In the genomic region with DNA sequence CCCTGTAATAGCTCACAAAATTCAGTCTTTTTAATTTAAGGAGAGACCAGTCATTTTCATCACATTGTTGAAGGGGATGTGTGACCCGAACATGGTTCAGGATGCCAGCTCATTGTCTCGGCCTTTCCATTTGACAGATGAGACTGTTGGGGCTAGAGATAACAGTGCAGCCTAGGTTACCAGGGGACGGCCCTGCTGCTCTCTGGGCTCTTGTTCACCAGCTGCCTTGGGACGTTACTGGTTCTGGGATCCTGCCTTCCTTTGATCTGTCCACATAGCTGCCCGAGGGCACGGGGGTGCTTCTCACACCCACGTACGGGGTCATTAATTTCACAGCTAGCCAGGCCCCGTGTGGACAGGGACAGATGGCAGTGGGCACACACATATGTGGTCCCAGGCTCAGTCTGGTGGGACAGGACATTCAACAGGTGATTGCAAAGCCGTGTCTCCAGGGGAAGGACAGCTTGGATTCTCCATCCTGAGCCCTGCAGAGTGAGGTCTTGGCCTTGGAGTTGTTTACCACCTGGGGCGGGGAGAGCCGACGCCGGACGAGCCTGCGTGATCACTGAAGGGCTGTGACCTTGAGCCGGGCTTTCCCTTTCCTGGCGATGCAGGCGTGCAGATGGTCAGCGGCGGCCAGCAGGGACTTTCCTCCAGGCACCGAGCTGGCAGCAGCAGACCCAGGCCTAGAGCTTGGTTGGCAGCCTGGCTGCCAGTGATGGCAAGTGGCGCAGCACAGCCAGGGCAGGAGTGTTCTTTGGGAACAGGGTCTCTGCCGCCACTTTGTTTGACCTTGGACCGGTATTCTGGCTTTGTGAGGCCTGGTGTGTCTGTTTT, we compare ENCODE assay signal across 31 cellular contexts. TPM values are rescaled to one million over a fixed set of nuclear protein-coding genes. Genes with fewer than 3 reads are reported as not detected.
DNase-seq lines count a peak whose midpoint lies in the region; ATAC-seq, FAIRE-seq and TF ChIP-seq lines count a peak whose summit lies in the region.
"Had no signal": no experiment of that assay in that cellular context is flagged by ENCODE, and none has a peak within 500 bp of the region (broad histone marks: within the 10 kb centered on the region; RNA-seq: fewer than 3 reads in every experiment).

No MANE protein-coding gene starts in this region.

- H3K4me1 ChIP-seq in right atrium auricular region (peaks cover 0 to 47% of the 10 kb centered on the region in 2 donors), pancreas (peaks cover 0 to 8% (median 6%) of the 10 kb centered on the region in 3 donors)
- H3K4me1 ChIP-seq: prostate gland had no signal

- H3K27me3 ChIP-seq in right atrium auricular region = no peaks in the 10 kb centered on the region
- H3K27me3 ChIP-seq in pancreas = no peaks in the 10 kb centered on the region
- H3K27me3 ChIP-seq: BLaER1 treated with 17β-estradiol and CSF1 and Interleukin-3, amounts not matched to agents 10 nM and 100 nM; gastroesophageal sphincter; neural progenitor cell; suprapubic skin; uterus had no signal

- H3K27ac ChIP-seq in right atrium auricular region = peak overlapping the region; percentile 67 to 72
- peak overlapping the region in 2 of 4 donors; percentile 34 to 55 for H3K27ac ChIP-seq in pancreas
- H3K27ac ChIP-seq: neural progenitor cell, prostate gland, suprapubic skin had no signal

- intact Hi-C loops in pancreas (cut with DNase I) (loop anchor here in 2 of 3 donors (5.0 to 10.0 kb wide), 2 partner anchors 136 to 238 kb away; no protein-coding TSS in a partner anchor), left colon (cut with DNase I, micrococcal nuclease) (loop anchor here in 1 of 2 donors (5.0 kb wide), 1 partner anchor 136 kb away; no protein-coding TSS in a partner anchor)

- FAIRE-seq in GM12891 (lab: Jason Lieb, UNC) = peak; percentile 5
- no peak for FAIRE-seq in pancreas (lab: Jason Lieb, UNC)
- FAIRE-seq: islet of Langerhans had no signal

- DNase-seq in GM12891 (ENCODE audit: insufficient read length, low spot score) (no peak), dermis blood vessel endothelial cell (peak; percentile 82), right atrium auricular region (ENCODE audit: low spot score) (no peak), pancreas (peak; percentile 58 to 87 (median 68)), HuH-7 (ENCODE audit: low spot score) (no peak), left colon (no peak)
- no peak for DNase-seq in activated naive CD4-positive, alpha-beta T cell treated with anti-CD3 and anti-CD28 coated beads, Interleukin-2, amount 50 U/mL, for 72 hours (ENCODE audit: low spot score in 2 of 2)
- DNase-seq: ACHN; activated CD4-positive, alpha-beta T cell treated with anti-CD3 and anti-CD28 coated beads, Interleukin-2, amount 50 U/mL, for 1 hour; COR-L47; DMS79; NCI-H1048; NCI-H2029; NCI-H345; NCI-H748 treated with DMSO at 0.1 percent for 48 hours; SHP77; SW 1271; uterus had no signal

- no peak for TF ChIP-seq POLR2A in GM12891 (IDR thresholded peaks at IDR 0.05; ENCODE audit: low read depth, low read length)

- TF ChIP-seq CTCF in right atrium auricular region (IDR thresholded peaks at IDR 0.05) = no peak
- TF ChIP-seq CTCF in pancreas (IDR thresholded peaks at IDR 0.05) = no peak

- no peaks in the 10 kb centered on the region for H3K36me3 Mint-ChIP-seq in activated naive CD4-positive, alpha-beta T cell treated with anti-CD3 and anti-CD28 coated beads, Interleukin-2, amount 50 U/mL, for 72 hours
- H3K36me3 Mint-ChIP-seq: activated naive CD8-positive, alpha-beta T cell had no signal

- peaks cover 34% of the 10 kb centered on the region for H3K36me3 ChIP-seq in right atrium auricular region
- no peaks in the 10 kb centered on the region for H3K36me3 ChIP-seq in pancreas
- H3K36me3 ChIP-seq: uterus had no signal

- WGBS in pancreas, 2 donors = 28 to 29% methylated on average over 21 to 25 of the region's 25 CpGs

- no peak overlapping the region for H3K27ac Mint-ChIP-seq in activated naive CD4-positive, alpha-beta T cell treated with anti-CD3 and anti-CD28 coated beads, Interleukin-2, amount 50 U/mL, for 72 hours
- H3K27ac Mint-ChIP-seq: activated naive CD8-positive, alpha-beta T cell; activated T-helper 1 cell treated with anti-CD3 and anti-CD28 coated beads, Interleukin-12 subunit alpha, Interleukin-12 subunit beta, Interleukin-2, Interleukin-4 antibody, amounts not matched to agents 30 ng/mL and 10 ng/mL and 1 ng/mL, durations not matched to agents 14 hours and 24 hours and 36 hours; memory B cell; stimulated activated effector memory CD8-positive, alpha-beta T cell treated with anti-CD3 and anti-CD28 coated beads, Interleukin-12 subunit alpha, Interleukin-12 subunit beta, amount 100 ng/mL, for 72 hours had no signal

- peak; percentile 64 to 82 (median 70) for ATAC-seq in pancreas
- no peak for ATAC-seq in HG02571 (IDR thresholded peaks at IDR 0.05; ENCODE audit: unreplicated experiment)
- no peak for ATAC-seq in left colon
- no peak for ATAC-seq in activated naive CD4-positive, alpha-beta T cell treated with anti-CD3 and anti-CD28 coated beads, Interleukin-2, amount 50 U/mL, for 72 hours
- ATAC-seq: gastroesophageal sphincter; stimulated activated effector memory CD8-positive, alpha-beta T cell treated with anti-CD3 and anti-CD28 coated beads, Interleukin-12 subunit alpha, Interleukin-12 subunit beta, amount 100 ng/mL, for 72 hours; WTC11 had no signal

- H3K4me3 ChIP-seq in right atrium auricular region (no peak overlapping the region), pancreas (no peak overlapping the region)
- H3K4me3 ChIP-seq: BLaER1 treated with 17β-estradiol and CSF1 and Interleukin-3, amounts not matched to agents 10 nM and 100 nM; gastroesophageal sphincter; neural progenitor cell; prostate gland; smooth muscle cell; suprapubic skin; uterus had no signal

- H3K9me3 ChIP-seq in right atrium auricular region = no peaks in the 10 kb centered on the region
- H3K9me3 ChIP-seq in pancreas = no peaks in the 10 kb centered on the region
- H3K9me3 ChIP-seq: BLaER1 treated with 17β-estradiol and CSF1 and Interleukin-3, amounts not matched to agents 10 nM and 100 nM; gastroesophageal sphincter; prostate gland; suprapubic skin; uterus had no signal

- no peaks in the 10 kb centered on the region for H3K9me3 Mint-ChIP-seq in activated naive CD4-positive, alpha-beta T cell treated with anti-CD3 and anti-CD28 coated beads, Interleukin-2, amount 50 U/mL, for 72 hours
- H3K9me3 Mint-ChIP-seq: activated T-helper 1 cell treated with anti-CD3 and anti-CD28 coated beads, Interleukin-12 subunit alpha, Interleukin-12 subunit beta, Interleukin-2, Interleukin-4 antibody, amounts not matched to agents 30 ng/mL and 10 ng/mL and 1 ng/mL, durations not matched to agents 14 hours and 24 hours and 36 hours; memory B cell; neural progenitor cell; stimulated activated effector memory CD8-positive, alpha-beta T cell treated with anti-CD3 and anti-CD28 coated beads, Interleukin-12 subunit alpha, Interleukin-12 subunit beta, amount 100 ng/mL, for 72 hours; WTC11 had no signal

TF ChIP-seq in GM12891, 5 proteins besides CTCF, POLR2A, EP300 and RAD21:
- no peak for TF ChIP-seq TAF1 (IDR thresholded peaks at IDR 0.05; ENCODE audit: low read depth, low read length)

RNA-seq across cellular contexts. Expression of gene NPAS1, which starts 26.7 kb away (rescaled TPM):
- polyA plus RNA-seq in GM12891 (2012; ENCODE audit: low read depth, missing spikeins) = 0.87 TPM
- total RNA-seq in dermis blood vessel endothelial cell (0.05 and 0.17 TPM in 2 replicates), right atrium auricular region (under 1 TPM in 1 of 2 donors, not detected in 1; 0.39 TPM), pancreas (under 1 TPM; 0.12 to 0.42 (median 0.23) TPM), left colon (1 to 10 TPM in 1 of 2 donors, under 1 TPM in 1; 0.37 to 1.6 TPM)
- under 1 TPM; 0.46 to 0.49 TPM for polyA plus RNA-seq in pancreas
- total RNA-seq in activated naive CD4-positive, alpha-beta T cell treated with anti-CD3 and anti-CD28 coated beads, Interleukin-2, amount 50 U/mL, for 72 hours = under 1 TPM in 1 of 2 donors, not detected in 1; 0.58 TPM
- total RNA-seq: uterus had no signal

RNA-seq across cellular contexts. Expression of gene TMEM160, which starts 55.5 kb away (rescaled TPM):
- polyA plus RNA-seq in GM12891 (2012; ENCODE audit: low read depth, missing spikeins) = 12.8 TPM
- 18.8 and 30.6 TPM in 2 replicates for total RNA-seq in dermis blood vessel endothelial cell
- total RNA-seq in right atrium auricular region = 10 to 100 TPM; 47.8 to 51.0 TPM
- total RNA-seq in pancreas = 10 to 100 TPM; 11.9 to 17.8 (median 13.6) TPM
- polyA plus RNA-seq in pancreas = 1 to 10 TPM; 3.4 to 6.0 TPM
- total RNA-seq in left colon = 10 to 100 TPM; 27.6 to 33.1 TPM
- 10 to 100 TPM; 41.4 to 51.0 TPM for total RNA-seq in activated naive CD4-positive, alpha-beta T cell treated with anti-CD3 and anti-CD28 coated beads, Interleukin-2, amount 50 U/mL, for 72 hours

Comparison
In these comparisons a context has a peak if more than half of its experiments do, and no peak if none do; other contexts are left out.
1. DNase-seq: peak in dermis blood vessel endothelial cell (single experiment) and pancreas (6 of 6); none in GM12891 (single experiment), right atrium auricular region (single experiment), HuH-7 (single experiment), left colon (0 of 2) and activated naive CD4-positive, alpha-beta T cell treated with anti-CD3 and anti-CD28 coated beads, Interleukin-2, amount 50 U/mL, for 72 hours (0 of 2).
2. ATAC-seq: peak in pancreas (4 of 4); none in HG02571 (single experiment), left colon (single experiment) and activated naive CD4-positive, alpha-beta T cell treated with anti-CD3 and anti-CD28 coated beads, Interleukin-2, amount 50 U/mL, for 72 hours (0 of 2).